8 cellular contexts compared by ENCODE assay signal in the genomic region with DNA sequence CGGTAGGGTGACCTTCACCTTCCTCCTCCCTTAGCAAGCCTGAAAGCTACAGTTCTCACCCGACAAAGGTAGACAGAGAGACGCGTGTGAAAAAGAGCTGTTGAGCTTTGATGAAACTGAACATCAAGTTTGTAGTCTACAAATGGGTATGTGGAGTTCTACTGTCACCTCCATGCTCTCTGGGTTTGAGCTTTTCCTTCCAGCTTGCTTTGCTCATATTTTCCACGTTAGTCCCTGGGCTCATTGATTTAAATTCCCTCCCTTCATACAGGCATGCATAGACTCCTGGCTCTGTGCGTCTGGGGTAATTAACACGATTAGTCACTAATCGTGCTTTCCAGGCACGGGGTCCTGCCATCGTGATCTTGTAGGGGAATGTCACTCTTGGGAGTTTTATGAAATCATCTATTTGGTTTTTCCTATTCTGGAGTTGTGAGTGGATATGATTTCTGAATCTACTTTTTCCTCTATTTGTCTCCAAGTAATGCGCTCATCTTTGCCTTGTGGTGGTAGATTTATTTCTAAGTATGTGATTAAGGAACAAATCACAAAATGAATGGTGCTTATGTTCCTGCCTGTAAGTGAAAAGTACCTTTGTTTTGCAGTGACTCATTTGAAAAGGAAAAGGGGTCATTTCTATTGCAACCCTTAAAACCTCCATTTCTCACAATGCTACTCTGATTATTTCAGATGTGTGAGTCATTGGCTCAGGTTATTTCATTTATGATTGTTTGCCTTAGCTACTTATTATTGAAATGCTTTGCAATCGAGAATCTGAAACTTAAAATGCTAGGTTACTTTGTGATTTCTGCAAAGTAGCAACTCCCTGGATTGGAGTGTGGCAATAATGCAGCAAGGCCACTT.
DNase-seq lines count a peak whose midpoint lies in the region; ATAC-seq and TF ChIP-seq lines count a peak whose summit lies in the region.

No MANE protein-coding gene starts in this region.

- no peaks in the 10 kb centered on the region for H4K20me1 ChIP-seq in GM23338 (replicated peaks; ENCODE audit: insufficient read depth)
- H4K20me1 ChIP-seq in Loucy (ENCODE audit: insufficient read depth, low read length, poor library complexity, severe bottlenecking) = no peaks in the 10 kb centered on the region

- H3K9me3 ChIP-seq in Loucy (ENCODE audit: insufficient read depth, low read depth, low read length) = no peaks in the 10 kb centered on the region
- no peaks in the 10 kb centered on the region for H3K9me3 ChIP-seq in body of pancreas
- H3K9me3 ChIP-seq in naive thymus-derived CD4-positive, alpha-beta T cell (ENCODE audit: control insufficient read depth in 2 of 3, low read length in 3 of 3) = no peaks in the 10 kb centered on the region

- H3K4me1 Mint-ChIP-seq in GM23338 = peaks cover 56% of the 10 kb centered on the region
- H3K4me1 Mint-ChIP-seq in naive thymus-derived CD4-positive, alpha-beta T cell = peaks cover 22 to 61% (median 35%) of the 10 kb centered on the region in 7 donors

- no peaks in the 10 kb centered on the region; the same call in 2 of the 3 replicates for H3K9me3 Mint-ChIP-seq in GM23338
- H3K9me3 Mint-ChIP-seq in naive thymus-derived CD4-positive, alpha-beta T cell = no peaks in the 10 kb centered on the region

- CTCF ChIA-PET in naive thymus-derived CD4-positive, alpha-beta T cell (lab: Charles Lee) = no interaction called here

- H3K36me3 ChIP-seq in GM23338 (ENCODE audit: insufficient read depth) (no peaks in the 10 kb centered on the region), Loucy (ENCODE audit: insufficient read depth, low read length) (no peaks in the 10 kb centered on the region), body of pancreas (replicated peaks in 1 of 2; ENCODE audit: insufficient read depth in 1 of 2, low read depth in 2 of 2) (no peaks in the 10 kb centered on the region)
- no peaks in the 10 kb centered on the region for H3K36me3 ChIP-seq in naive thymus-derived CD4-positive, alpha-beta T cell (ENCODE audit: control insufficient read depth in 2 of 3, insufficient read depth in 3 of 3, low read length in 3 of 3)

- H3K27me3 ChIP-seq in GM23338 (ENCODE audit: insufficient read depth) (no peaks in the 10 kb centered on the region), Loucy (ENCODE audit: insufficient read depth, low read length, poor library complexity, severe bottlenecking) (no peaks in the 10 kb centered on the region), body of pancreas (no peaks in the 10 kb centered on the region)
- H3K27me3 ChIP-seq in naive thymus-derived CD4-positive, alpha-beta T cell (ENCODE audit: control insufficient read depth in 2 of 2, insufficient read depth in 2 of 2, low read length in 2 of 2) = no peaks in the 10 kb centered on the region

- H3K4me1 ChIP-seq in GM23338 (ENCODE audit: insufficient read depth) = peaks cover 53% of the 10 kb centered on the region
- H3K4me1 ChIP-seq in Loucy (ENCODE audit: insufficient read depth, low read length, poor library complexity, severe bottlenecking) = peaks cover 17% of the 10 kb centered on the region
- peaks cover 12% of the 10 kb centered on the region for H3K4me1 ChIP-seq in body of pancreas
- H3K4me1 ChIP-seq in naive thymus-derived CD4-positive, alpha-beta T cell (ENCODE audit: control insufficient read depth in 2 of 2, insufficient read depth in 2 of 2, low read length in 2 of 2) = peaks cover 11 to 45% of the 10 kb centered on the region in 2 donors

- WGBS in body of pancreas, 2 donors = 46 to 51% methylated on average over 12 of the region's 12 CpGs

- intact Hi-C loops in body of pancreas (cut with DNase I) = no loop called here
- intact Hi-C loops in naive thymus-derived CD4-positive, alpha-beta T cell (cut with micrococcal nuclease) = loop anchor here (1.0 to 10.0 kb wide), 6 partner anchors 8 to 213 kb away; a partner anchor contains a TSS

- H3K4me3 Mint-ChIP-seq in GM23338 = 0 out of 3 replicates have a peak overlapping the region, but pooled peaks have one; percentile 11
- H3K4me3 Mint-ChIP-seq in naive thymus-derived CD4-positive, alpha-beta T cell = peak overlapping the region in 9 of 10 donors; percentile 25 to 76 (median 51)

- H2AFZ ChIP-seq in GM23338 (peak overlapping the region; percentile 11; the same call in 1 of the 2 replicates), Loucy (ENCODE audit: low read length) (peak overlapping the region; percentile 89)

- TF ChIP-seq CTCF in GM12865 (IDR thresholded peaks at IDR 0.05; ENCODE audit: insufficient read depth, low read depth, low read length, missing control alignments) = no peak
- TF ChIP-seq CTCF in GM23338 (conservative IDR thresholded peaks at IDR 0.05; ENCODE audit: low read depth in 2 of 2) = no peak
- no peak for TF ChIP-seq CTCF in Loucy (conservative IDR thresholded peaks at IDR 0.05; ENCODE audit: low read length)
- no peak for TF ChIP-seq CTCF in body of pancreas (IDR thresholded peaks at IDR 0.05)

- H3K4me3 ChIP-seq in GM12865 (ENCODE audit: low read depth, low read length) (no peak overlapping the region), GM23338 (no peak overlapping the region), Loucy (ENCODE audit: low read length, poor library complexity, severe bottlenecking) (peak overlapping the region; percentile 27), body of pancreas (no peak overlapping the region)
- H3K4me3 ChIP-seq in naive thymus-derived CD4-positive, alpha-beta T cell (ENCODE audit: low read length) = no peak overlapping the region

- H3K9ac ChIP-seq in Loucy (ENCODE audit: low read depth, low read length, poor library complexity, severe bottlenecking) = no peak overlapping the region

- H3K36me3 Mint-ChIP-seq in GM23338 (ENCODE audit: low read depth) = 0 out of 3 replicates have a peak, but pooled peaks cover 3% of the 10 kb centered on the region
- peaks cover 0 to 23% (median 0%) of the 10 kb centered on the region in 5 donors for H3K36me3 Mint-ChIP-seq in naive thymus-derived CD4-positive, alpha-beta T cell

- no peak overlapping the region for H3K27ac Mint-ChIP-seq in GM23338
- peak overlapping the region; percentile 1 to 87 (median 45) for H3K27ac Mint-ChIP-seq in naive thymus-derived CD4-positive, alpha-beta T cell

- TF ChIP-seq POLR2A in body of pancreas (IDR thresholded peaks at IDR 0.05) = no peak

- peaks cover 11% of the 10 kb centered on the region for H3K27me3 Mint-ChIP-seq in GM23338 (ENCODE audit: insufficient read depth, low read depth, poor library complexity)
- no peaks in the 10 kb centered on the region for H3K27me3 Mint-ChIP-seq in naive thymus-derived CD4-positive, alpha-beta T cell

- H3K4me2 ChIP-seq in GM23338 (peak overlapping the region; percentile 31; the same call in 1 of the 2 replicates), Loucy (ENCODE audit: low read depth, low read length, poor library complexity, severe bottlenecking) (peak overlapping the region; percentile 57)

- H3K27ac ChIP-seq in GM23338 (ENCODE audit: low read depth) = no peak overlapping the region
- peak overlapping the region in 3 of 4 donors; percentile 19 to 78 (median 50) for H3K27ac ChIP-seq in body of pancreas
- H3K27ac ChIP-seq in naive thymus-derived CD4-positive, alpha-beta T cell (ENCODE audit: low read depth, low read length) = no peak overlapping the region

- peaks cover 5% of the 10 kb centered on the region; the same call in 1 of the 2 replicates for H3K9me2 ChIP-seq in GM23338 (ENCODE audit: insufficient read depth)
- no peaks in the 10 kb centered on the region for H3K9me2 ChIP-seq in Loucy (replicated peaks; ENCODE audit: low read depth, low read length)

- H3K79me2 ChIP-seq in GM23338 (replicated peaks; ENCODE audit: insufficient read depth) (no peaks in the 10 kb centered on the region), Loucy (ENCODE audit: insufficient read depth, low read length) (no peaks in the 10 kb centered on the region)

- POLR2A ChIA-PET in naive thymus-derived CD4-positive, alpha-beta T cell (lab: Charles Lee) = interaction anchor here (1.5 kb wide), 1 partner anchor 49 kb away, joined by 4 read pairs; no protein-coding TSS in a partner anchor

- ATAC-seq in GM23338 (no peak), body of pancreas (peak; percentile 69), left lobe of liver (no peak)
- ATAC-seq in naive thymus-derived CD4-positive, alpha-beta T cell = peak; percentile 60

- H3F3A ChIP-seq in GM23338 (replicated peaks; ENCODE audit: low read depth) = no peaks in the 10 kb centered on the region
- H3F3A ChIP-seq in Loucy (ENCODE audit: low read depth) = no peaks in the 10 kb centered on the region

- DNase-seq in GM12865 (ENCODE audit: low read depth) = peak; percentile 84
- DNase-seq in GM23338 (ENCODE audit: low spot score) = no peak
- peak in 1 of 4 donors; percentile 31 for DNase-seq in body of pancreas
- peak in 1 of 9 donors; percentile 22 for DNase-seq in naive thymus-derived CD4-positive, alpha-beta T cell
- no peak for DNase-seq in NCI-H2081 (lab: John Stamatoyannopoulos, UW)
- DNase-seq in stimulated activated CD4-positive, alpha-beta T cell treated with anti-CD3 and anti-CD28 coated beads, Interleukin-4, amount 100 ng/mL, for 4 hours = no peak
- DNase-seq in left lobe of liver (ENCODE audit: low spot score) = no peak

TF ChIP-seq in GM23338, 12 proteins besides CTCF, POLR2A, EP300 and RAD21:
- TF ChIP-seq EZH2phosphoT487 (IDR thresholded peaks at IDR 0.05; ENCODE audit: unreplicated experiment) (no peak), CREB1 (CRISPR knock-in tag; IDR thresholded peaks at IDR 0.05; ENCODE audit: low read depth) (no peak), STAT1 (IDR thresholded peaks at IDR 0.05; ENCODE audit: unreplicated experiment) (no peak)
- TF ChIP-seq, protein P1, sequence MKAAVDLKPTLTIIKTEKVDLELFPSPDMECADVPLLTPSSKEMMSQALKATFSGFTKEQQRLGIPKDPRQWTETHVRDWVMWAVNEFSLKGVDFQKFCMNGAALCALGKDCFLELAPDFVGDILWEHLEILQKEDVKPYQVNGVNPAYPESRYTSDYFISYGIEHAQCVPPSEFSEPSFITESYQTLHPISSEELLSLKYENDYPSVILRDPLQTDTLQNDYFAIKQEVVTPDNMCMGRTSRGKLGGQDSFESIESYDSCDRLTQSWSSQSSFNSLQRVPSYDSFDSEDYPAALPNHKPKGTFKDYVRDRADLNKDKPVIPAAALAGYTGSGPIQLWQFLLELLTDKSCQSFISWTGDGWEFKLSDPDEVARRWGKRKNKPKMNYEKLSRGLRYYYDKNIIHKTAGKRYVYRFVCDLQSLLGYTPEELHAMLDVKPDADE (IDR thresholded peaks at IDR 0.05) = no peak

Comparison
In these comparisons a context has a peak if more than half of its experiments do, and no peak if none do; other contexts are left out.
1. ATAC-seq: peak in body of pancreas (single experiment) and naive thymus-derived CD4-positive, alpha-beta T cell (single experiment); none in GM23338 (single experiment) and left lobe of liver (single experiment).
2. H3K27ac ChIP-seq: peak in body of pancreas (3 of 4); none in GM23338 (single experiment) and naive thymus-derived CD4-positive, alpha-beta T cell (single experiment).